Comparison of ENCODE assay signal across 2 cellular contexts in the genomic region with DNA sequence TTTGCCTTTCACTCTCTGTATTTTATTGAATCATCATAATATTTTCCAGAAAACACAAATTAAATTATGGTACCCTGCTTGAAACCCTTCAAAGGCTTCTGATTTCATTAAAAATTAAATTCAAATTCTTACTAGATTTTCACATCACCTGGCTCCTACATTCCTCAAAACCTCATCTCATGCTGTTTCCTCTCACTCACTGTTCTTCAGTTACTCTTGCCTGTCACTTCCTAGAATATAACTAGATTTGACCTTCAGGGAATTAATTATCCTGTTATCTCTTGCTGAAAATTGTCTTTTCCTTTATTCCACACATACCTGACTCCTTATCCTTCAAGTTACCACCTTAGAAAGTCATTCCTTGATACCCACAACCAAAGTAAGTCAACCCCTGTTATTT.
A peak's percentile ranks its signal among the peaks of the same experiment; 100 is the strongest.
TF ChIP-seq lines count a peak whose summit lies in the region.

No MANE protein-coding gene starts in this region.

TF ChIP-seq in SK-N-SH, 30 proteins besides CTCF, POLR2A, EP300 and RAD21:
- TF ChIP-seq, protein P1, sequence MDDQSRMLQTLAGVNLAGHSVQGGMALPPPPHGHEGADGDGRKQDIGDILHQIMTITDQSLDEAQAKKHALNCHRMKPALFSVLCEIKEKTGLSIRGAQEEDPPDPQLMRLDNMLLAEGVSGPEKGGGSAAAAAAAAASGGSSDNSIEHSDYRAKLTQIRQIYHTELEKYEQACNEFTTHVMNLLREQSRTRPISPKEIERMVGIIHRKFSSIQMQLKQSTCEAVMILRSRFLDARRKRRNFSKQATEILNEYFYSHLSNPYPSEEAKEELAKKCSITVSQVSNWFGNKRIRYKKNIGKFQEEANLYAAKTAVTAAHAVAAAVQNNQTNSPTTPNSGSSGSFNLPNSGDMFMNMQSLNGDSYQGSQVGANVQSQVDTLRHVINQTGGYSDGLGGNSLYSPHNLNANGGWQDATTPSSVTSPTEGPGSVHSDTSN (IDR thresholded peaks at IDR 0.05): 0 out of 2 replicates have a peak, but pooled peaks have one; percentile 7
- TF ChIP-seq TCF12 (IDR thresholded peaks at IDR 0.05): peak; percentile 34; the same call in 1 of the 2 replicates
- TF ChIP-seq, protein P2, sequence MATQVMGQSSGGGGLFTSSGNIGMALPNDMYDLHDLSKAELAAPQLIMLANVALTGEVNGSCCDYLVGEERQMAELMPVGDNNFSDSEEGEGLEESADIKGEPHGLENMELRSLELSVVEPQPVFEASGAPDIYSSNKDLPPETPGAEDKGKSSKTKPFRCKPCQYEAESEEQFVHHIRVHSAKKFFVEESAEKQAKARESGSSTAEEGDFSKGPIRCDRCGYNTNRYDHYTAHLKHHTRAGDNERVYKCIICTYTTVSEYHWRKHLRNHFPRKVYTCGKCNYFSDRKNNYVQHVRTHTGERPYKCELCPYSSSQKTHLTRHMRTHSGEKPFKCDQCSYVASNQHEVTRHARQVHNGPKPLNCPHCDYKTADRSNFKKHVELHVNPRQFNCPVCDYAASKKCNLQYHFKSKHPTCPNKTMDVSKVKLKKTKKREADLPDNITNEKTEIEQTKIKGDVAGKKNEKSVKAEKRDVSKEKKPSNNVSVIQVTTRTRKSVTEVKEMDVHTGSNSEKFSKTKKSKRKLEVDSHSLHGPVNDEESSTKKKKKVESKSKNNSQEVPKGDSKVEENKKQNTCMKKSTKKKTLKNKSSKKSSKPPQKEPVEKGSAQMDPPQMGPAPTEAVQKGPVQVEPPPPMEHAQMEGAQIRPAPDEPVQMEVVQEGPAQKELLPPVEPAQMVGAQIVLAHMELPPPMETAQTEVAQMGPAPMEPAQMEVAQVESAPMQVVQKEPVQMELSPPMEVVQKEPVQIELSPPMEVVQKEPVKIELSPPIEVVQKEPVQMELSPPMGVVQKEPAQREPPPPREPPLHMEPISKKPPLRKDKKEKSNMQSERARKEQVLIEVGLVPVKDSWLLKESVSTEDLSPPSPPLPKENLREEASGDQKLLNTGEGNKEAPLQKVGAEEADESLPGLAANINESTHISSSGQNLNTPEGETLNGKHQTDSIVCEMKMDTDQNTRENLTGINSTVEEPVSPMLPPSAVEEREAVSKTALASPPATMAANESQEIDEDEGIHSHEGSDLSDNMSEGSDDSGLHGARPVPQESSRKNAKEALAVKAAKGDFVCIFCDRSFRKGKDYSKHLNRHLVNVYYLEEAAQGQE (IDR thresholded peaks at IDR 0.05; ENCODE audit: low read depth, low read length): no peak

TF ChIP-seq in neural cell, 6 proteins besides CTCF, POLR2A, EP300 and RAD21:
- TF ChIP-seq TAF1 (IDR thresholded peaks at IDR 0.05; ENCODE audit: low read depth) (no peak), POLR2AphosphoS5 (IDR thresholded peaks at IDR 0.05) (peak; percentile 55)
